Comparison of ENCODE assay signal across 11 cellular contexts in the genomic region with DNA sequence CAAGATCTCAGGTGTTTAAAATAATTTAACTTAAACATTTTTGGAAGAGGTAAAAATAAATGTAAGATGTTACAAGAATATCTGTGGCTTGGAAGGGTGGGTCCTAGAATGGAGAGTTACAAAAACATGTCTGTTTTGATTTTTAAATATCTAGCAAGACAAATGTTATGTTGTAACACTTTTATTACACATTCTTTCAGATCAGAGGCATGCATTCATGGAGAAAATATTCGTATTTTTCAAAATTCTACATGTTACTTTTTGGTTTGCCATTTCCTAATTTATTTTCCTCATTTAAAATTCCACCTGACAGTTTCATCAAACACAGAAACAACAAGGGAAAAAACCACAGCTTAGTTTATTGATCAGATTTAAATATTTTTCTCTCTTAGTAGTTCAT. TPM values are rescaled to one million over a fixed set of nuclear protein-coding genes. Genes with fewer than 3 reads are reported as not detected.
DNase-seq lines count a peak whose midpoint lies in the region; TF ChIP-seq lines count a peak whose summit lies in the region.
"Had no signal": no experiment of that assay in that cellular context is flagged by ENCODE, and none has a peak within 500 bp of the region (broad histone marks: within the 10 kb centered on the region; RNA-seq: fewer than 3 reads in every experiment).

No MANE protein-coding gene starts in this region.

- H3K27me3 ChIP-seq in ACC112 (ENCODE audit: insufficient read depth, low read length) = no peaks in the 10 kb centered on the region
- no peaks in the 10 kb centered on the region for H3K27me3 ChIP-seq in fibroblast of lung (ENCODE audit: control insufficient read depth, insufficient read depth, low read length)
- no peaks in the 10 kb centered on the region for H3K27me3 ChIP-seq in rectal smooth muscle tissue (ENCODE audit: control insufficient read depth, insufficient read depth, low read length)

- H3K36me3 ChIP-seq in ACC112 (ENCODE audit: insufficient read depth, low read length) (no peaks in the 10 kb centered on the region), OCI-LY7 (ENCODE audit: insufficient read depth, low read length) (no peaks in the 10 kb centered on the region), fibroblast of lung (ENCODE audit: control insufficient read depth, insufficient read depth, low read length) (no peaks in the 10 kb centered on the region), rectal smooth muscle tissue (ENCODE audit: control insufficient read depth, insufficient read depth, low read length) (no peaks in the 10 kb centered on the region)

- H3K27ac Mint-ChIP-seq in activated CD4-positive, alpha-beta T cell treated with anti-CD3 and anti-CD28 coated beads, Interleukin-2, amount 10 ng/mL, durations not matched to agents 24 days and 14 days = no peak overlapping the region
- H3K27ac Mint-ChIP-seq: activated B cell treated with CpG ODN at 0.5 μM for 24 hours had no signal

- H3K9me2 ChIP-seq in OCI-LY7 (ENCODE audit: insufficient read depth, low read length) = no peaks in the 10 kb centered on the region

- no peaks in the 10 kb centered on the region for H3K9me3 ChIP-seq in OCI-LY7 (ENCODE audit: low read length)
- H3K9me3 ChIP-seq in fibroblast of lung (ENCODE audit: control insufficient read depth, insufficient read depth, low read depth, low read length) = no peaks in the 10 kb centered on the region

- H3K4me3 ChIP-seq in ACC112 (ENCODE audit: low read depth, low read length) (peak overlapping the region; percentile 46), OCI-LY7 (ENCODE audit: low read depth, low read length, poor library complexity, severe bottlenecking) (no peak overlapping the region), fibroblast of lung (replicated peaks in 1 of 4; ENCODE audit: control extremely low read depth in 1 of 4, insufficient read depth in 1 of 4, low read depth in 3 of 4, low read length in 4 of 4) (no peak overlapping the region), rectal smooth muscle tissue (ENCODE audit: low read length) (no peak overlapping the region)

- H4K20me1 ChIP-seq in OCI-LY7 (ENCODE audit: insufficient read depth, low read length) (no peaks in the 10 kb centered on the region), fibroblast of lung (ENCODE audit: control insufficient read depth, extremely low read depth, insufficient read depth, low read length) (no peaks in the 10 kb centered on the region)

- H3K9ac ChIP-seq in fibroblast of lung (ENCODE audit: insufficient read depth, low read length) (no peak overlapping the region), rectal smooth muscle tissue (ENCODE audit: low read length) (no peak overlapping the region)

- H3K27ac ChIP-seq in ACC112 (ENCODE audit: low read depth, low read length) (peak overlapping the region; percentile 90), OCI-LY7 (ENCODE audit: low read depth, low read length, poor library complexity, severe bottlenecking) (no peak overlapping the region), fibroblast of lung (ENCODE audit: insufficient read depth, low read length) (peak overlapping the region; percentile 88), rectal smooth muscle tissue (ENCODE audit: low read depth, low read length) (peak overlapping the region; percentile 60)

- POLR2A ChIA-PET in OCI-LY7 (lab: Charles Lee) = interaction anchor here (1.5 to 1.9 kb wide), 2 partner anchors 9 to 16 kb away, joined by 4 to 5 read pairs; no protein-coding TSS in a partner anchor

- H3K27me3 Mint-ChIP-seq in activated CD4-positive, alpha-beta T cell treated with anti-CD3 and anti-CD28 coated beads, Interleukin-2, amount 10 ng/mL, durations not matched to agents 24 days and 14 days = no peaks in the 10 kb centered on the region
- H3K27me3 Mint-ChIP-seq: activated B cell treated with CpG ODN at 0.5 μM for 24 hours had no signal

- H3K79me2 ChIP-seq in ACC112 (ENCODE audit: control insufficient read depth, insufficient read depth, low read length, unreplicated experiment) (peaks cover 49% of the 10 kb centered on the region), OCI-LY7 (ENCODE audit: insufficient read depth, low read depth, low read length) (peaks cover 4% of the 10 kb centered on the region; the same call in 1 of the 2 replicates), fibroblast of lung (ENCODE audit: control insufficient read depth, insufficient read depth, low read length) (peaks cover 31% of the 10 kb centered on the region)

- H3K36me3 Mint-ChIP-seq in activated CD4-positive, alpha-beta T cell treated with anti-CD3 and anti-CD28 coated beads, Interleukin-2, amount 10 ng/mL, durations not matched to agents 24 days and 14 days (ENCODE audit: low read depth) = peaks cover 9% of the 10 kb centered on the region

- H3K4me1 ChIP-seq in ACC112 (ENCODE audit: control insufficient read depth, insufficient read depth, low read length, unreplicated experiment) = peaks cover 25% of the 10 kb centered on the region
- peaks cover 4% of the 10 kb centered on the region for H3K4me1 ChIP-seq in OCI-LY7 (ENCODE audit: insufficient read depth, low read length, poor library complexity, severe bottlenecking)
- H3K4me1 ChIP-seq in fibroblast of lung (ENCODE audit: control insufficient read depth, extremely low read depth, insufficient read depth, low read length) = peaks cover 16% of the 10 kb centered on the region
- peaks cover 17% of the 10 kb centered on the region for H3K4me1 ChIP-seq in rectal smooth muscle tissue (ENCODE audit: control insufficient read depth, insufficient read depth, low read length)

- DNase-seq in OCI-LY7 (ENCODE audit: low spot score) = no peak
- DNase-seq in fibroblast of lung (ENCODE audit: low read depth in 2 of 2) = no peak
- no peak for DNase-seq in kidney tubule cell (ENCODE audit: low spot score)
- DNase-seq in activated CD4-positive, alpha-beta T cell treated with anti-CD3 and anti-CD28 coated beads, Interleukin-2, amount 10 ng/mL, durations not matched to agents 24 days and 14 days = no peak
- DNase-seq in NCI-H748 treated with DMSO at 0.1 percent for 48 hours (lab: John Stamatoyannopoulos, UW) = no peak
- DNase-seq in effector CD4-positive, alpha-beta T cell = no peak
- DNase-seq: activated B cell treated with CpG ODN at 0.5 μM for 24 hours, left colon, NCI-H510A treated with DMSO at 0.1 percent for 48 hours had no signal

- peaks cover 37% of the 10 kb centered on the region for H3K4me1 Mint-ChIP-seq in activated CD4-positive, alpha-beta T cell treated with anti-CD3 and anti-CD28 coated beads, Interleukin-2, amount 10 ng/mL, durations not matched to agents 24 days and 14 days

- BruUV-seq in OCI-LY7 (replicated peaks; lab: Mats Ljungman, UMichigan) = TSS peak; percentile 39

- CTCF ChIA-PET in OCI-LY7 (lab: Charles Lee; ENCODE audit: unreplicated experiment) = no interaction called here

- H2AFZ ChIP-seq in ACC112 (ENCODE audit: low read length, unreplicated experiment) (no peak overlapping the region), OCI-LY7 (ENCODE audit: low read length) (no peak overlapping the region), fibroblast of lung (ENCODE audit: low read length) (no peak overlapping the region)

- H3K4me2 ChIP-seq in OCI-LY7 (ENCODE audit: low read length) = no peak overlapping the region
- H3K4me2 ChIP-seq in fibroblast of lung (ENCODE audit: extremely low read depth, insufficient read depth, low read length) = peak overlapping the region; percentile 29

- intact Hi-C loops in OCI-LY7 (cut with micrococcal nuclease; ENCODE audit: unreplicated experiment) = loop anchor here (2.0 to 5.0 kb wide), 2 partner anchors 74 to 147 kb away; no protein-coding TSS in a partner anchor
- intact Hi-C loops in activated CD4-positive, alpha-beta T cell treated with anti-CD3 and anti-CD28 coated beads, Interleukin-2, amount 10 ng/mL, durations not matched to agents 24 days and 14 days (cut with micrococcal nuclease) = loop anchor here (2.0 to 5.0 kb wide), 2 partner anchors 19 to 54 kb away; no protein-coding TSS in a partner anchor

- no peak overlapping the region for H3K4me3 Mint-ChIP-seq in activated CD4-positive, alpha-beta T cell treated with anti-CD3 and anti-CD28 coated beads, Interleukin-2, amount 10 ng/mL, durations not matched to agents 24 days and 14 days
- H3K4me3 Mint-ChIP-seq: activated B cell treated with CpG ODN at 0.5 μM for 24 hours had no signal

- no peaks in the 10 kb centered on the region for H3K9me3 Mint-ChIP-seq in activated CD4-positive, alpha-beta T cell treated with anti-CD3 and anti-CD28 coated beads, Interleukin-2, amount 10 ng/mL, durations not matched to agents 24 days and 14 days
- H3K9me3 Mint-ChIP-seq: activated B cell treated with CpG ODN at 0.5 μM for 24 hours had no signal

- TF ChIP-seq CTCF in OCI-LY7 (conservative IDR thresholded peaks at IDR 0.05; ENCODE audit: low read length) (no peak), fibroblast of lung (conservative IDR thresholded peaks at IDR 0.05 in 1 of 2, IDR thresholded peaks at IDR 0.05 in 1 of 2; ENCODE audit: low read depth in 1 of 2, low read length in 2 of 2) (no peak)

RNA-seq across cellular contexts. Expression of gene WBP1L, which starts 10.0 kb away (rescaled TPM):
- 12.5 and 17.6 TPM in 2 replicates for total RNA-seq in OCI-LY7 (2014; rRNA removed; shearing (Covaris generic))
- total RNA-seq in OCI-LY7 (2022) (22.3 and 24.4 TPM in 2 replicates), fibroblast of lung (28.8 and 40.0 TPM in 2 replicates)
- 33.7 and 36.8 TPM in 2 replicates for polyA plus RNA-seq in fibroblast of lung
- 26.7 and 34.8 TPM in 2 replicates for polyA plus RNA-seq in fibroblast of lung (2012)
- polyA minus RNA-seq in fibroblast of lung (ENCODE audit: low replicate concordance) = 60.4 and 66.8 TPM in 2 replicates
- total RNA-seq in activated CD4-positive, alpha-beta T cell treated with anti-CD3 and anti-CD28 coated beads, Interleukin-2, amount 10 ng/mL, durations not matched to agents 24 days and 14 days = 15.6 and 15.8 TPM in 2 replicates

RNA-seq across cellular contexts. Expression of gene SFXN2, which starts 39.3 kb away (rescaled TPM):
- total RNA-seq in OCI-LY7 (2014; rRNA removed; shearing (Covaris generic)) = 26.9 and 38.1 TPM in 2 replicates
- total RNA-seq in OCI-LY7 (2022) (43.0 and 45.1 TPM in 2 replicates), fibroblast of lung (1.0 and 3.1 TPM in 2 replicates)
- 6.5 and 9.7 TPM in 2 replicates for polyA plus RNA-seq in fibroblast of lung
- polyA plus RNA-seq in fibroblast of lung (2012) = 6.0 and 7.4 TPM in 2 replicates
- polyA minus RNA-seq in fibroblast of lung (ENCODE audit: low replicate concordance) = 21.4 and 30.7 TPM in 2 replicates
- total RNA-seq in activated CD4-positive, alpha-beta T cell treated with anti-CD3 and anti-CD28 coated beads, Interleukin-2, amount 10 ng/mL, durations not matched to agents 24 days and 14 days = 38.7 TPM in 2 replicates

RNA-seq across cellular contexts. Expression of gene ARL3, which starts 39.5 kb away (rescaled TPM):
- total RNA-seq in OCI-LY7 (2014; rRNA removed; shearing (Covaris generic)) = 7.3 and 8.1 TPM in 2 replicates
- total RNA-seq in OCI-LY7 (2022) (11.7 and 12.5 TPM in 2 replicates), fibroblast of lung (8.5 and 10.6 TPM in 2 replicates)
- polyA plus RNA-seq in fibroblast of lung = 22.0 and 22.9 TPM in 2 replicates
- polyA plus RNA-seq in fibroblast of lung (2012) = 23.9 and 26.2 TPM in 2 replicates
- polyA minus RNA-seq in fibroblast of lung (ENCODE audit: low replicate concordance) = 1.3 and 1.7 TPM in 2 replicates
- total RNA-seq in activated CD4-positive, alpha-beta T cell treated with anti-CD3 and anti-CD28 coated beads, Interleukin-2, amount 10 ng/mL, durations not matched to agents 24 days and 14 days = 6.3 and 6.4 TPM in 2 replicates
